Comparison of ENCODE assay signal across 8 cellular contexts in the genomic region with DNA sequence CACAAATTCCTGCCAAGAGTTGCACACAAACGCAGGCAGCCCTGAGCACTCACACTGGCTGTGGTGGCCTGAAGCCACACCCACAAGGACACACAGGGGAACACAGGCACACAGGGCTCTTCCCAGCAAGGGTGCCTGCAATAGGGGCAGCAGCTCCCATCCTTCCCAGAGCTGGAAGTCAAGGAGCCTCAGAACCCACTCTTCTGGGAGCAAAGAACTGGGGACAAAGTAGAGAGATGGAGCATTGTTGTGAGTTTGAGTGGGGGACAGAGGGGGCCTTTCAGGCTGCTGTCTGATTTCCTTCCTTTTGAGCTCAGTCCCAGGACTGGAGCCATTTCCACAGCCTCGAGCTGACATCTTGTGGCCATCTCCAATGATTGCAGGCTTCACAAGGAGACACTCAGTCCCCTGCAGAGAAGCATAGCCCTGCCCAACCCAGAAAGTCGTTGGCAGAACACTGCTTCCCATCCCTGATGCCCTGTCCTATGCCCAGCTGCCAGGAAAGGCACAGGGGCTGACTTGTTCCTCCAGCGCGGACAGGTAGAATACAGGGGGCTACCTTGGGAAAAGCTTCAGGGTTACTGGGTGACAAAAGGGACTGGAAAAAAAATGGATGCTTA. TPM values are rescaled to one million over a fixed set of nuclear protein-coding genes. Genes with fewer than 3 reads are reported as not detected.
DNase-seq lines count a peak whose midpoint lies in the region; ATAC-seq, FAIRE-seq and TF ChIP-seq lines count a peak whose summit lies in the region.

No MANE protein-coding gene starts in this region.

- H3K4me1 ChIP-seq in prostate gland (replicated peaks): no peaks in the 10 kb centered on the region

- DNase-seq in GM18507 (ENCODE audit: extremely low spot score, insufficient read length, low read depth): peak; percentile 28
- DNase-seq in NCI-H2227 treated with DMSO at 0.1 percent for 48 hours (lab: John Stamatoyannopoulos, UW): peak; percentile 20
- peak; percentile 41 to 53 for DNase-seq in activated T-cell treated with anti-CD3 and anti-CD28 coated beads, Interleukin-2, amount 50 U/mL, for 72 hours
- no peak for DNase-seq in Right ventricle myocardium superior
- peak; percentile 44 for DNase-seq in prostate gland (ENCODE audit: low spot score)
- DNase-seq in effector CD4-positive, alpha-beta T cell: no peak

- TF ChIP-seq CTCF in C4-2B (conservative IDR thresholded peaks at IDR 0.05) (peak; percentile 54), prostate gland (IDR thresholded peaks at IDR 0.05) (peak in 3 of 4 experiments; percentile 53 to 73 (median 71))

- H3K27ac Mint-ChIP-seq in activated T-cell treated with anti-CD3 and anti-CD28 coated beads, Interleukin-2, amount 50 U/mL, for 72 hours: no peak overlapping the region

- no peaks in the 10 kb centered on the region for H3K36me3 ChIP-seq in prostate gland

- intact Hi-C loops in Right ventricle myocardium superior (cut with DNase I) (loop anchor here (10.0 kb wide), 1 partner anchor 314 kb away; no protein-coding TSS in a partner anchor), prostate gland (cut with DNase I) (loop anchor here (5.0 kb wide), 1 partner anchor 311 kb away; no protein-coding TSS in a partner anchor)

- H3K4me1 Mint-ChIP-seq in activated T-cell treated with anti-CD3 and anti-CD28 coated beads, Interleukin-2, amount 50 U/mL, for 72 hours (ENCODE audit: low read depth): no peaks in the 10 kb centered on the region

- peaks cover 1% of the 10 kb centered on the region for H3K27me3 ChIP-seq in prostate gland (replicated peaks; ENCODE audit: insufficient read depth)

- TF ChIP-seq POLR2A in prostate gland (IDR thresholded peaks at IDR 0.05): no peak

- no peak overlapping the region for H3K27ac ChIP-seq in C4-2B
- H3K27ac ChIP-seq in prostate gland: no peak overlapping the region

- peak; percentile 87 for ATAC-seq in activated T-cell treated with anti-CD3 and anti-CD28 coated beads, Interleukin-2, amount 50 U/mL, for 72 hours (replicated peaks in 1 of 2)
- ATAC-seq in Right ventricle myocardium superior (ENCODE audit: poor library complexity) (peak; percentile 86), HG02763 (IDR thresholded peaks at IDR 0.05; ENCODE audit: unreplicated experiment) (no peak)

- H3K9me3 Mint-ChIP-seq in activated T-cell treated with anti-CD3 and anti-CD28 coated beads, Interleukin-2, amount 50 U/mL, for 72 hours: no peaks in the 10 kb centered on the region

- no peak overlapping the region for H3K4me3 ChIP-seq in prostate gland

- no peaks in the 10 kb centered on the region for H3K27me3 Mint-ChIP-seq in activated T-cell treated with anti-CD3 and anti-CD28 coated beads, Interleukin-2, amount 50 U/mL, for 72 hours (ENCODE audit: low read depth)

- no peaks in the 10 kb centered on the region for H3K9me3 ChIP-seq in prostate gland

- no peak overlapping the region for H3K4me3 Mint-ChIP-seq in activated T-cell treated with anti-CD3 and anti-CD28 coated beads, Interleukin-2, amount 50 U/mL, for 72 hours

- H3K36me3 Mint-ChIP-seq in activated T-cell treated with anti-CD3 and anti-CD28 coated beads, Interleukin-2, amount 50 U/mL, for 72 hours (ENCODE audit: insufficient read depth in 2 of 2): no peaks in the 10 kb centered on the region

- 6% methylated on average over 5 of the region's 5 CpGs for WGBS in prostate gland

- FAIRE-seq in GM18507 (lab: Jason Lieb, UNC): peak; percentile 52

RNA-seq across cellular contexts. Expression of gene SLF2, which starts 34.4 kb away (rescaled TPM):
- total RNA-seq in activated T-cell treated with anti-CD3 and anti-CD28 coated beads, Interleukin-2, amount 50 U/mL, for 72 hours: 10 to 100 TPM; 47.4 to 52.6 TPM
- total RNA-seq in Right ventricle myocardium superior (15.0 TPM), prostate gland (10 to 100 TPM; 25.3 to 77.8 TPM)

Comparison
In these comparisons a context has a peak if more than half of its experiments do, and no peak if none do; other contexts are left out.
1. DNase-seq: peak in GM18507 (single experiment), NCI-H2227 treated with DMSO at 0.1 percent for 48 hours (single experiment), activated T-cell treated with anti-CD3 and anti-CD28 coated beads, Interleukin-2, amount 50 U/mL, for 72 hours (2 of 2) and prostate gland (single experiment); none in Right ventricle myocardium superior (single experiment) and effector CD4-positive, alpha-beta T cell (single experiment).